ENCODE assay signal across 8 cellular contexts in the genomic region with DNA sequence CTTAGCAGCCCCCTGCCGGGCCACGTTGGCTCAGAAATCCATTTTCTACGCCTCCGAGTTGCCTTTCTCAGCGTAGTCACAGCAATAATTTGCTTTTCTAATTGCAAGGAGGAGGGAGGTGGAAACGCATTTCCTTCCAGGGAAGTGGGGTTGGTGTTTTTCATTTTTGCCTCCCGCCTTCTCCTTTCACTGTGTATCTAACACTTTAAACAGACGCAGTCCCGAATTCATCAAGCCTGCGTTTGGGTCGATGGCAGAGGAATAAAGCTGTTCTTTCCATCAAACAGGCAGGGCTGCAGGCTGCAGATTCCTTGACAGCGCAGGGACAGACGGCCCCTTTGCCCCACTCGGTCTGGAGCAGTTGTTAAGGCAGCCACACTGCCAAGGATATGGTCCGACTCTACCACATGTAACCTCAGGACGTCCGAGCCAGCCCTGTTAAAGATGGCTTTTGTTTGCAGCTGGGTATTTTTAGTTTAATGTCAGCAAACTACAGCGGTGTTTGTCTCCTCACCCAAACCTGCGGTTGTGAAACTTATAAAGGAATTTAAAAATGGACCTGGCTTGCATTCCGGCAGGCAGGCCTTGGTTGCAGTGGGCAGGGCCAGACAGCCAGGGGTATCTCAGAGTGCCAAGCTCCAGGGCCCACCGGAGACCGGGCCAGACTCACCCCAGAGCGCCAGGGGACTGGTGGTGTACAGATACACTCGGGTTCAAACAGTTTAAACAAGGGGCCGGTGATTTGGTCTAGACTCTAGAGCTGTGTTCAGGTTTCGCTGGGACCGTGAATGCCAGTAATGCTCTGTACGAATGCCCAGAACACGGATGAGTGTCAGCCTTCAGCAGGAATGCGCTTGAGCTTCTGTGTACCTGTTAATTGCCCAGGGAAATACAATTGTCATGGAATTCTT. TPM values are rescaled to one million over a fixed set of nuclear protein-coding genes. Genes with fewer than 3 reads are reported as not detected.
DNase-seq lines count a peak whose midpoint lies in the region; ATAC-seq and TF ChIP-seq lines count a peak whose summit lies in the region.

No MANE protein-coding gene starts in this region.

- in situ Hi-C loops in HAP-1 (cut with MboI; ENCODE audit: low sequenced_read_pairs) = no loop called here

- H3K4me3 ChIP-seq in BLaER1 (peak overlapping the region; percentile 98), HAP-1 (peak overlapping the region; percentile 57), fibroblast of villous mesenchyme (ENCODE audit: low read depth, low read length) (peak overlapping the region; percentile 92), parathyroid adenoma (ENCODE audit: low read depth, low read length) (peak overlapping the region; percentile 62), MG63 (no peak overlapping the region; the same call in 1 of the 2 replicates)

- H3K9me3 ChIP-seq in BLaER1 (no peaks in the 10 kb centered on the region), HAP-1 (no peaks in the 10 kb centered on the region), parathyroid adenoma (ENCODE audit: control insufficient read depth, low read length) (no peaks in the 10 kb centered on the region), MG63 (no peaks in the 10 kb centered on the region)

- ATAC-seq in activated CD8-positive, alpha-beta T cell treated with anti-CD3 and anti-CD28 coated beads, Interleukin-2, amount 10 ng/mL, durations not matched to agents 7 days and 5 days = no peak

- H3K9ac ChIP-seq in BLaER1 (peak overlapping the region; percentile 94), parathyroid adenoma (no peak overlapping the region)

- H3K9me3 Mint-ChIP-seq in activated CD8-positive, alpha-beta T cell treated with anti-CD3 and anti-CD28 coated beads, Interleukin-2, amount 10 ng/mL, durations not matched to agents 7 days and 5 days (ENCODE audit: insufficient read depth) = no peaks in the 10 kb centered on the region

- H2AFZ ChIP-seq in parathyroid adenoma = peak overlapping the region; percentile 98

- peak overlapping the region; percentile 99 for H3K4me3 Mint-ChIP-seq in activated CD8-positive, alpha-beta T cell treated with anti-CD3 and anti-CD28 coated beads, Interleukin-2, amount 10 ng/mL, durations not matched to agents 7 days and 5 days

- no peaks in the 10 kb centered on the region for H3K27me3 ChIP-seq in BLaER1
- no peaks in the 10 kb centered on the region for H3K27me3 ChIP-seq in HAP-1 (ENCODE audit: low read depth)
- H3K27me3 ChIP-seq in parathyroid adenoma (ENCODE audit: control insufficient read depth, insufficient read depth, low read length) = no peaks in the 10 kb centered on the region
- H3K27me3 ChIP-seq in MG63 = 0 out of 2 replicates have a peak, but pooled peaks cover 3% of the 10 kb centered on the region

- H3K79me2 ChIP-seq in parathyroid adenoma = no peaks in the 10 kb centered on the region

- peaks cover 62% of the 10 kb centered on the region for H3K4me1 Mint-ChIP-seq in activated CD8-positive, alpha-beta T cell treated with anti-CD3 and anti-CD28 coated beads, Interleukin-2, amount 10 ng/mL, durations not matched to agents 7 days and 5 days (ENCODE audit: low read depth)

- peaks cover 41% of the 10 kb centered on the region for H3K36me3 Mint-ChIP-seq in activated CD8-positive, alpha-beta T cell treated with anti-CD3 and anti-CD28 coated beads, Interleukin-2, amount 10 ng/mL, durations not matched to agents 7 days and 5 days (ENCODE audit: low read depth)

- H3K27ac Mint-ChIP-seq in activated CD8-positive, alpha-beta T cell treated with anti-CD3 and anti-CD28 coated beads, Interleukin-2, amount 10 ng/mL, durations not matched to agents 7 days and 5 days = peak overlapping the region; percentile 96

- DNase-seq in HAP-1 (ENCODE audit: low spot score in 2 of 2) (peak; percentile 22 to 40), fibroblast of villous mesenchyme (ENCODE audit: low read depth) (no peak), MG63 (no peak), SKM-1 (lab: John Stamatoyannopoulos, UW; ENCODE audit: unreplicated experiment) (no peak)
- peak; percentile 40 for DNase-seq in activated CD8-positive, alpha-beta T cell treated with anti-CD3 and anti-CD28 coated beads, Interleukin-2, amount 10 ng/mL, durations not matched to agents 7 days and 5 days
- DNase-seq in stimulated activated CD4-positive, alpha-beta T cell treated with anti-CD3 and anti-CD28 coated beads, Interleukin-1b, Interleukin-23, amount 100 ng/mL, for 48 hours = no peak

- TF ChIP-seq CTCF in fibroblast of villous mesenchyme (IDR thresholded peaks at IDR 0.05; ENCODE audit: insufficient read depth, low read depth, low read length) = no peak
- TF ChIP-seq CTCF in parathyroid adenoma (IDR thresholded peaks at IDR 0.05) = no peak

- H3K27me3 Mint-ChIP-seq in activated CD8-positive, alpha-beta T cell treated with anti-CD3 and anti-CD28 coated beads, Interleukin-2, amount 10 ng/mL, durations not matched to agents 7 days and 5 days (ENCODE audit: low read depth) = no peaks in the 10 kb centered on the region

- POLR2A ChIA-PET in activated CD8-positive, alpha-beta T cell treated with anti-CD3 and anti-CD28 coated beads, Interleukin-2, amount 10 ng/mL, durations not matched to agents 7 days and 5 days (lab: Charles Lee) = interaction anchor here (0.7 to 6.3 kb wide), 16 partner anchors 9 to 531 kb away, joined by 3 to 68 read pairs (median 6); no protein-coding TSS in a partner anchor

- CTCF ChIA-PET in activated CD8-positive, alpha-beta T cell treated with anti-CD3 and anti-CD28 coated beads, Interleukin-2, amount 10 ng/mL, durations not matched to agents 7 days and 5 days (lab: Charles Lee) = interaction anchor here (0.8 to 6.2 kb wide), 22 partner anchors 8 to 349 kb away, joined by 3 to 43 read pairs (median 6); no protein-coding TSS in a partner anchor

- no peaks in the 10 kb centered on the region for H3K36me3 ChIP-seq in BLaER1
- no peaks in the 10 kb centered on the region for H3K36me3 ChIP-seq in HAP-1 (replicated peaks)
- H3K36me3 ChIP-seq in parathyroid adenoma (ENCODE audit: control insufficient read depth, insufficient read depth, low read length) = no peaks in the 10 kb centered on the region
- H3K36me3 ChIP-seq in MG63 = no peaks in the 10 kb centered on the region

- H3K27ac ChIP-seq in BLaER1 (peak overlapping the region; percentile 96), parathyroid adenoma (no peak overlapping the region)

- H3K4me1 ChIP-seq in BLaER1 (peaks cover 58% of the 10 kb centered on the region), HAP-1 (peaks cover 5% of the 10 kb centered on the region), parathyroid adenoma (peaks cover 7% of the 10 kb centered on the region)

- peaks cover 69% of the 10 kb centered on the region for H4K20me1 ChIP-seq in BLaER1

- peak overlapping the region; percentile 95 for H3K4me2 ChIP-seq in BLaER1
- H3K4me2 ChIP-seq in parathyroid adenoma (ENCODE audit: low read length) = peak overlapping the region; percentile 77

RNA-seq across cellular contexts. Expression of gene CHST11, which starts 2.2 kb away (rescaled TPM):
- 10 to 100 TPM; 82.1 to 85.2 TPM for total RNA-seq in activated CD8-positive, alpha-beta T cell treated with anti-CD3 and anti-CD28 coated beads, Interleukin-2, amount 10 ng/mL, durations not matched to agents 7 days and 5 days
- total RNA-seq in fibroblast of villous mesenchyme = 3.5 and 8.2 TPM in 2 replicates
- total RNA-seq in MG63 (2014; rRNA removed; shearing (Covaris generic); ENCODE audit: low replicate concordance) = 0.07 and 0.13 TPM in 2 replicates

Comparison
In these comparisons a context has a peak if more than half of its experiments do, and no peak if none do; other contexts are left out.
1. DNase-seq: peak in HAP-1 (2 of 2) and activated CD8-positive, alpha-beta T cell treated with anti-CD3 and anti-CD28 coated beads, Interleukin-2, amount 10 ng/mL, durations not matched to agents 7 days and 5 days (single experiment); none in fibroblast of villous mesenchyme (single experiment), MG63 (single experiment), SKM-1 (single experiment) and stimulated activated CD4-positive, alpha-beta T cell treated with anti-CD3 and anti-CD28 coated beads, Interleukin-1b, Interleukin-23, amount 100 ng/mL, for 48 hours (single experiment).